Comparison of ENCODE assay signal across 22 cellular contexts in genomic region chr9:104817437-104817836, GRCh38.
"Had no signal": no experiment of that assay in that cellular context is flagged by ENCODE, and none has a peak within 500 bp of the region (broad histone marks: within the 10 kb centered on the region; RNA-seq: fewer than 3 reads in every experiment).

No MANE protein-coding gene starts in this region.

- ATAC-seq: activated CD4-positive, alpha-beta T cell treated with anti-CD3 and anti-CD28 coated beads for 36 hours; activated CD8-positive, alpha-beta T cell treated with anti-CD3 and anti-CD28 coated beads, Interleukin-2, amount 10 ng/mL, durations not matched to agents 7 days and 5 days; T-helper 17 cell had no signal

- H3K36me3 ChIP-seq: MG63 had no signal

- H3K27me3 ChIP-seq: brain microvascular endothelial cell, MG63 had no signal

- H3K4me3 ChIP-seq: MG63, PC-9 had no signal

- DNase-seq: activated CD4-positive, alpha-beta T cell treated with anti-CD3 and anti-CD28 coated beads for 36 hours; activated CD8-positive, alpha-beta memory T cell treated with anti-CD3 and anti-CD28 coated beads, Interleukin-2, amount 50 U/mL, for 48 hours; activated CD8-positive, alpha-beta T cell treated with anti-CD3 and anti-CD28 coated beads, Interleukin-2, amount 10 ng/mL, durations not matched to agents 7 days and 5 days; activated naive CD4-positive, alpha-beta T cell; activated T-cell treated with anti-CD3 and anti-CD28 coated beads, Interleukin-2, amount 50 U/mL, for 1 hour; amygdala; brain microvascular endothelial cell; cerebellar nuclear complex; MG63; MV-4-11; NCI-H1092 treated with DMSO at 0.1 percent for 48 hours; NCI-H1417 treated with DMSO at 0.1 percent for 48 hours; NCI-H1694; NCI-H2081; NCI-H446 treated with DMSO at 0.1 percent for 48 hours; NCI-H526 treated with DMSO at 0.1 percent for 48 hours; NCI-H82; PC-9; SIG-M5; T-helper 17 cell; T1000; WERI-Rb-1 had no signal

- H3K27ac ChIP-seq: brain microvascular endothelial cell, PC-9, WERI-Rb-1 had no signal

- H3K9me3 ChIP-seq: MG63 had no signal
